In the genomic region with DNA sequence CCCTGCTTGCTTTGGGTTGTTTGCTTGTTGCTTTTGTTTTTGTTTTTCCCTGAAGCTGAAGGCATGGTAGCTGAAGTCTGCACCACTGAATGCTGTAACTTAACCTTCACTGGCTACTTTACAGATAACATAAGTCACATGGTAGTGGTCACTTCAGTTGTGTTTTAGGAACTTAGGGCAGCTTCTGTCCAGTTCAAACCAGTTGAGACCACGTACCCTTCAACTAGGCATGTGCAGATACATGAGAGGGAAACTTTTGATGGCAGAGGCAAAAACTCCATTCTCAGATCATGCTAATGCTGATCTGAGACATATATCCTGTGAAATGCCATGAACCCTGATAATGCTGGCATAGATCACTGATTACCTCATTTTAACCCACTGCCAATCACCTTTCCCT, we compare ENCODE assay signal across 2 cellular contexts. TPM values are rescaled to one million over a fixed set of nuclear protein-coding genes. Genes with fewer than 3 reads are reported as not detected.
"Had no signal": no experiment of that assay in that cellular context is flagged by ENCODE, and none has a peak within 500 bp of the region (broad histone marks: within the 10 kb centered on the region; RNA-seq: fewer than 3 reads in every experiment).

No MANE protein-coding gene starts in this region.

RNA-seq across cellular contexts. Expression of a gene that starts 42.3 kb away (rescaled TPM):
- total RNA-seq: MCF 10A, NCI-H460 had no signal
